9 cellular contexts compared by ENCODE assay signal in the genomic region with DNA sequence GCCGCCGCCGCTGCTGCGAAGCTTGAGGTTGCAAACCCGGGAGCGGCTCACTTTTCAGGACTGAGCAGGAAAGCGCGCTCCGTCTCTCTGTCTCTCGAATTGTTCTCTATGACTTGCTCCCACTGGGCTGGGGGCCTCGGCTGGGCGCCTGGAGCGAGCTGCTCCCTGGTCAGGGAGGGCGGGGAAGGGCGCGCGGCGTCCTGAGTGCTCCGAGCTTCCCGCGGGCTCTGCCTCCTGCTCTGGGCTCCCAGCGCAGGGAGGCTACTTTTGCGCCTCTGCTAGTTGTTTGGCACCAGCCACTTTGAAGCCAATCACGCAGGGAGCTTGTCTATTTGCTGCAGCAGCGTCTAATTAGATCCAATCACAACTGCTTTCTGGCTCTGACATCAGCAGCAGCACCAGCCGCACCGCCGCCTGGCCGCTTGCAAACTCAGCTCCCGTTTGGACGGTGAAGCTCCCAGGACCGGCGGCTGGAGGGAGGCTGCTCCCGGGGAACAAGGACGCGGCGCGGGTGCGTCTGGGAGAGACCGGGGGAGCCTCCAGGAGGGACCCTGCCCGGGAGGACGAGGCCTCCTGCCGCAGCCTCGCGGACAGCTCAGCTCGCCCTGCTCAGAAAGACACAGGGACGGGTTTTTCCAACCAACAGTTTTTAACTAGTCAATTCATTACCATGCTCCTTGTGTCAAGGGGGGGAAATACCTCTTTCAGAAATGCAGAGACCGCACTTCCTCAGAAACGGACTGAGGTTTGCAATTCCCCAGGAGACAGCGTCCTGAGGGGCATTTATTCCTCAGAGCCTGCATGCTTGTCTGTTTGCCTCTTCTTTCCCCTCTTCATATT. TPM values are rescaled to one million over a fixed set of nuclear protein-coding genes. Genes with fewer than 3 reads are reported as not detected.
DNase-seq lines count a peak whose midpoint lies in the region; ATAC-seq, FAIRE-seq and TF ChIP-seq lines count a peak whose summit lies in the region.
"Had no signal": no experiment of that assay in that cellular context is flagged by ENCODE, and none has a peak within 500 bp of the region (broad histone marks: within the 10 kb centered on the region; RNA-seq: fewer than 3 reads in every experiment).

A gene (minus strand): TSS at position 304 of the 840 bp plus-strand sequence.

- DNase-seq in GM06990 (ENCODE audit: extremely low read depth, insufficient read length): peak; percentile 87
- peak; percentile 50 for DNase-seq in SK-N-MC (ENCODE audit: low read depth, low spot score)
- no peak for DNase-seq in right cardiac atrium
- DNase-seq in small intestine: peak; percentile 20
- DNase-seq in HPDE6-E6E7 (ENCODE audit: extremely low spot score): no peak
- DNase-seq in CD14-positive monocyte (ENCODE audit: low spot score): no peak

- H3K9me3 ChIP-seq in SK-N-MC (ENCODE audit: low read depth, low read length): no peaks in the 10 kb centered on the region
- H3K9me3 ChIP-seq in right cardiac atrium (ENCODE audit: control insufficient read depth, low read length): no peaks in the 10 kb centered on the region
- no peaks in the 10 kb centered on the region for H3K9me3 ChIP-seq in small intestine (ENCODE audit: control insufficient read depth, low read depth)
- H3K9me3 ChIP-seq: ovary had no signal

- no peaks in the 10 kb centered on the region for H3K36me3 ChIP-seq in GM06990 (ENCODE audit: control insufficient read depth, insufficient read depth, low read length)
- no peaks in the 10 kb centered on the region for H3K36me3 ChIP-seq in SK-N-MC (ENCODE audit: insufficient read depth, low read length)
- H3K36me3 ChIP-seq in small intestine (ENCODE audit: control insufficient read depth in 2 of 2, insufficient read depth in 2 of 2, low read length in 2 of 2): no peaks in the 10 kb centered on the region
- H3K36me3 ChIP-seq: ovary had no signal

- H3K4me1 ChIP-seq in right cardiac atrium (ENCODE audit: control insufficient read depth, insufficient read depth, low read length) (no peaks in the 10 kb centered on the region), small intestine (ENCODE audit: control insufficient read depth in 2 of 2, insufficient read depth in 1 of 2, low read depth in 1 of 2, low read length in 1 of 2) (no peaks in the 10 kb centered on the region)

- H3K27ac Mint-ChIP-seq in CD14-positive monocyte: no peak within 1 kb of the TSS

- H3K36me3 Mint-ChIP-seq in CD14-positive monocyte: no peaks in the 10 kb centered on the region

- no peak for FAIRE-seq in small intestine (lab: Jason Lieb, UNC)

- no peak within 1 kb of the TSS for H3K27ac ChIP-seq in SK-N-MC
- H3K27ac ChIP-seq in right cardiac atrium (ENCODE audit: low read length): no peak within 1 kb of the TSS
- no peak within 1 kb of the TSS for H3K27ac ChIP-seq in small intestine (ENCODE audit: low read depth in 1 of 2, low read length in 1 of 2)
- H3K27ac ChIP-seq: ovary had no signal

- H3K27me3 ChIP-seq in GM06990 (replicated peaks; ENCODE audit: control insufficient read depth, insufficient read depth, low read length) (no peaks in the 10 kb centered on the region), right cardiac atrium (ENCODE audit: control insufficient read depth, insufficient read depth) (peaks cover 2% of the 10 kb centered on the region), small intestine (ENCODE audit: control insufficient read depth in 2 of 2, insufficient read depth in 2 of 2, low read length in 2 of 2) (peaks cover 9 to 25% of the 10 kb centered on the region in 2 donors)
- H3K27me3 ChIP-seq: ovary had no signal

- H3K4me3 ChIP-seq in GM06990 (replicated peaks; ENCODE audit: low read depth, low read length): peak within 1 kb of the TSS; percentile 87
- H3K4me3 ChIP-seq in SK-N-MC: peak within 1 kb of the TSS; percentile 86
- H3K4me3 ChIP-seq in right cardiac atrium (ENCODE audit: low read length): no peak within 1 kb of the TSS
- no peak within 1 kb of the TSS for H3K4me3 ChIP-seq in small intestine (ENCODE audit: low read depth in 1 of 2, low read length in 2 of 2)
- H3K4me3 ChIP-seq: ovary had no signal

- ATAC-seq in GM19468 (IDR thresholded peaks at IDR 0.05; ENCODE audit: extremely low read depth, unreplicated experiment): peak; percentile 57
- peak; percentile 71 for ATAC-seq in HG03521 (IDR thresholded peaks at IDR 0.05; ENCODE audit: unreplicated experiment)
- ATAC-seq in right cardiac atrium: peak; percentile 16 to 40

- intact Hi-C loops in right cardiac atrium (cut with DNase I) (no loop called here), CD14-positive monocyte (cut with micrococcal nuclease) (no loop called here)

- H3K27me3 Mint-ChIP-seq in CD14-positive monocyte (ENCODE audit: low read depth in 3 of 3): peaks cover 42 to 79% (median 58%) of the 10 kb centered on the region in 3 donors

- peaks cover 0 to 12% (median 0%) of the 10 kb centered on the region in 7 donors for H3K9me3 Mint-ChIP-seq in CD14-positive monocyte

- H3K4me3 Mint-ChIP-seq in CD14-positive monocyte: peak within 1 kb of the TSS in 1 of 2 donors; percentile 71

- no peaks in the 10 kb centered on the region for H3K4me1 Mint-ChIP-seq in CD14-positive monocyte

- peak within 1 kb of the TSS; percentile 74 for H3K9ac ChIP-seq in SK-N-MC (ENCODE audit: insufficient read length)

- TF ChIP-seq CTCF in GM06990 (IDR thresholded peaks at IDR 0.05; ENCODE audit: insufficient read depth, low read length, poor library complexity, severe bottlenecking): no peak
- TF ChIP-seq CTCF in CD14-positive monocyte (IDR thresholded peaks at IDR 0.05): no peak

- WGBS in right cardiac atrium: under 1% methylated on average over 50 of the region's 50 CpGs
- WGBS in small intestine, 3 donors: 1 to 3% (median 1%) methylated on average over 48 to 50 of the region's 50 CpGs

RNA-seq across cellular contexts. Expression of the gene that starts here (rescaled TPM):
- under 1 TPM; 0.53 to 0.97 (median 0.56) TPM for total RNA-seq in right cardiac atrium
- polyA plus RNA-seq in right cardiac atrium: 1.6 TPM
- 1 to 10 TPM in 2 of 3 donors, under 1 TPM in 1; 0.54 to 1.8 (median 1.3) TPM for polyA plus RNA-seq in small intestine
- polyA plus RNA-seq in CD14-positive monocyte: not detected

Comparison
In these comparisons a context has a peak if more than half of its experiments do, and no peak if none do; other contexts are left out.
1. DNase-seq: peak in GM06990 (single experiment), SK-N-MC (single experiment) and small intestine (single experiment); none in right cardiac atrium (0 of 3), HPDE6-E6E7 (single experiment) and CD14-positive monocyte (single experiment).
2. H3K4me3 ChIP-seq: peak in GM06990 (single experiment) and SK-N-MC (single experiment); none in right cardiac atrium (single experiment) and small intestine (0 of 2).
3. Peak in every context shown above with its lines, with median percentiles within 50 percentile points of each other: ATAC-seq.